ENCODE assay signal across 1 cellular context in the genomic region with DNA sequence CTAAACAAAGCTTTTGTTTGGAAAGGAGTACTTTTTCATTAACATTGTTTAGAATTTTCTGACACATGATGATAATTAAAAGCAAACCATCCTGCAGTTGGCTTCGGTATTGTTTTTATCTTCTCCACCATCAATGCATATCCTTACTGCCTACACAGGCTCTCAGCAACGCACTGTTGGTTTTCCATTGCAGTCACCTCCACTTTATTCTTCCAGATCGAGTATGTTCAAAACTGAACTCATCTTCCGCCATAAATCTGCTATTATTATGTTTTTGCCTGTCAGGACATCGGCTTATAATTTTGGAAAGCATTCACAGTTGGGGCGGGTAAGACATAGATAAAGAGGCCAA.
TF ChIP-seq lines count a peak whose summit lies in the region.

No MANE protein-coding gene starts in this region.

TF ChIP-seq in HCT116, 20 proteins besides CTCF, POLR2A, EP300 and RAD21 (continued from another document):
- TF ChIP-seq SIN3A (IDR thresholded peaks at IDR 0.05; ENCODE audit: low read depth) (no peak), CEBPB (IDR thresholded peaks at IDR 0.05; ENCODE audit: low read depth) (no peak), EZH2 (IDR thresholded peaks at IDR 0.05) (no peak), YY1 (IDR thresholded peaks at IDR 0.05; ENCODE audit: extremely low read depth, insufficient replicate concordance, low read depth, low read length) (no peak)
TF ChIP-seq in HCT116: peak in this region for 0.
